34 cellular contexts compared by ENCODE assay signal in the genomic region with DNA sequence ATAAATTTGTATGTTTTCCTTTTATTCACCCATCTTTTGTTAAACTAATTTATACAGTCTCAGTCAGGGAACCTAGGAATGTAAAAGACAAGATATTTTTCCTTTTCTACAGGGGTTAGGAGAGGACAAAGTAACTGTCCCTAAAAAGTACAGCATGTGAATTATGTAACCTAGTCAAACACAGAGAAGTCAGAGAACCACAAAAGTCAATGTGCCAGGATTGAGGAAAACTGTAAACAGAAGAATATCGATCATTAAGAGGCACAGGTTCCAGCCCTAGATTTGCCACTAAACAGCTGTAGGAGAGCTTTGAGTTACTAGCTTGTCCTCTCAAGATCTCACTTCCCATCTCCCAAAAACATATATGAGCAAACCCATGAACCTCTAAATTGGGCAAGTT.
"Had no signal": no experiment of that assay in that cellular context is flagged by ENCODE, and none has a peak within 500 bp of the region (broad histone marks: within the 10 kb centered on the region; RNA-seq: fewer than 3 reads in every experiment).

No MANE protein-coding gene starts in this region.

- H3K27ac ChIP-seq: KMS-11 had no signal

- DNase-seq: Karpas-422, Kasumi-1, MG63, MM.1S, MV-4-11, NCI-H1048, NCI-H1092, NCI-H1092 treated with DMSO at 0.1 percent for 48 hours, NCI-H1105, NCI-H1105 treated with DMSO at 0.1 percent for 48 hours, NCI-H1417, NCI-H1417 treated with DMSO at 0.1 percent for 48 hours, NCI-H1436, NCI-H1436 treated with DMSO at 0.1 percent for 48 hours, NCI-H146, NCI-H1694, NCI-H1694 treated with DMSO at 0.1 percent for 48 hours, NCI-H187, NCI-H187 treated with DMSO at 0.1 percent for 48 hours, NCI-H1930, NCI-H2029, NCI-H2029 treated with DMSO at 0.1 percent for 48 hours, NCI-H2081, NCI-H2081 treated with DMSO at 0.1 percent for 48 hours, NCI-H2107, NCI-H2171, NCI-H2171 treated with DMSO at 0.1 percent for 48 hours, NCI-H2227 treated with DMSO at 0.1 percent for 48 hours, NCI-H226, NCI-H345, NCI-H446, NCI-H446 treated with DMSO at 0.1 percent for 48 hours, NCI-H510A had no signal

- H3K4me2 ChIP-seq: KMS-11 had no signal

- H3K9me3 ChIP-seq: MG63 had no signal

- H3K9ac ChIP-seq: KMS-11 had no signal

- H3K36me3 ChIP-seq: MG63 had no signal

- H3K27me3 ChIP-seq: MG63 had no signal

- H3K4me3 ChIP-seq: MG63 had no signal
